8 cellular contexts compared by ENCODE assay signal in the genomic region with DNA sequence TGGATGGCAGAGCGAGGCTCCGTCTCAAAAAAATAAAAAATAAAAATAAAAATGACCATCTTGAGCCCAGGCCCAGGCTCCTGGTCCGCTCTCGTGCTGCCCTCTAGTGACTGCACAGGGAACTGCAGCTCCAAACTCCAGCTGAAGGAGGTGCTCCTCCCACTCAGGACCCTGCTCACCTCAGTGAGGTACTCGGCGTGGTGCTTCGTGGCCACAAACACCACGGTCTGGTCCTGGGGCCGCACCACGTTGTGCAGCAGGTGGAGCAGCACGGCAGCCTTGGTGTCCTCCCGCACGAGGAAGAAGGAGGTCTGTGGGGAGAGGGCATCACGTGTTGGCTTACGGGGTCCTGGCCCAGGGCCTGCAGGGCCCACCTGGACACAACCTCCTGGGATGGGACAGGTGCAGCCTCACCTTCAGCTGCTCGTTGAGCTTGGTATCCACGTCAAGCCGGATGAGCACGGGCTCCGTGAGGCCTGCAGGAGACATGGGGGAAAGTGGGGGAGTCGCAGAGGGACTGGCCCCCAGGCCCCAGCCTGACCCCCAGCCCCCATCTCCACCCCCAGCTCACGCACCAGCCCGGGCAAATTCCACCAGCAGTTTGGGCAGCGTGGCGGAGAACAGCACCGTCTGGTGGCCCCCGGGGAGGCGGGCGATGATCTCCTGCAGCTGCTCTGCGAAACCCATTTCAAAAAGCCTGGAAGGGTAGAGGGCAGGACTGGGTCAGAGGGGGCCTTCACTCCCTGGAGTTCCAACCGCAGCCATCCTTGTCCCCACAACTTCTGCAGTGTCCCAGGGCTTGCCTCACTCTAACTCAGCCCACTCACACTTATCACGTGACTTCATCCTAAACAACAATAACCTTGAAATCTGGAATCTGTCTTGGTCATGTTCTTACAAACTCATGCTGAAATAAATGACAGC. TPM values are rescaled to one million over a fixed set of nuclear protein-coding genes. Genes with fewer than 3 reads are reported as not detected.
DNase-seq lines count a peak whose midpoint lies in the region; ATAC-seq and TF ChIP-seq lines count a peak whose summit lies in the region.

No MANE protein-coding gene starts in this region.

- no peak overlapping the region for H3K27ac Mint-ChIP-seq in Calu3 (ENCODE audit: unreplicated experiment)

- H3K4me1 ChIP-seq in HCT116 (ENCODE audit: control insufficient read depth in 1 of 2, insufficient read depth in 2 of 2, low read length in 2 of 2) (no peaks in the 10 kb centered on the region), foreskin keratinocyte (no peaks in the 10 kb centered on the region), trophoblast cell (ENCODE audit: control insufficient read depth in 1 of 2, insufficient read depth in 2 of 2, low read length in 2 of 2) (no peaks in the 10 kb centered on the region), upper lobe of right lung (peaks cover 4% of the 10 kb centered on the region)

- peaks cover 89% of the 10 kb centered on the region for H3K36me3 Mint-ChIP-seq in Calu3 (ENCODE audit: insufficient read depth, unreplicated experiment)

- no peaks in the 10 kb centered on the region for H3K27me3 Mint-ChIP-seq in Calu3 (ENCODE audit: unreplicated experiment)

- H3K9ac ChIP-seq in HCT116 (ENCODE audit: low read length) (no peak overlapping the region), trophoblast cell (ENCODE audit: low read length) (no peak overlapping the region)

- H2BK5ac ChIP-seq in trophoblast cell (ENCODE audit: low read depth, low read length, poor library complexity): no peak overlapping the region

- intact Hi-C loops in Calu3 (cut with micrococcal nuclease; ENCODE audit: unreplicated experiment): loop anchor here (2.0 to 5.0 kb wide), 2 partner anchors 126 to 182 kb away; no protein-coding TSS in a partner anchor
- intact Hi-C loops in HCT116 (cut with micrococcal nuclease): loop anchor here (1.0 kb wide), 2 partner anchors 126 to 181 kb away; no protein-coding TSS in a partner anchor
- intact Hi-C loops in upper lobe of right lung (cut with DNase I): loop anchor here (10.0 kb wide), 1 partner anchor 120 kb away; a partner anchor contains a TSS

- WGBS in trophoblast cell (ENCODE audit: extremely low coverage, insufficient coverage, insufficient read length): no CpG with 5 or more reads among the region's 32 CpGs

- H3K4me2 ChIP-seq in HCT116 (ENCODE audit: low read length): no peak overlapping the region
- no peak overlapping the region for H3K4me2 ChIP-seq in trophoblast cell (ENCODE audit: low read length)

- H3K27me3 ChIP-seq in HCT116 (ENCODE audit: insufficient read depth, low read length): no peaks in the 10 kb centered on the region
- no peaks in the 10 kb centered on the region for H3K27me3 ChIP-seq in foreskin keratinocyte
- H3K27me3 ChIP-seq in trophoblast cell (ENCODE audit: insufficient read depth, low read length): no peaks in the 10 kb centered on the region
- no peaks in the 10 kb centered on the region for H3K27me3 ChIP-seq in upper lobe of right lung

- no peak overlapping the region for H3K4me3 Mint-ChIP-seq in Calu3 (ENCODE audit: low read depth, unreplicated experiment)

- no peaks in the 10 kb centered on the region for H4K20me1 ChIP-seq in HCT116 (ENCODE audit: insufficient read depth)

- CTCF ChIA-PET in Calu3 (lab: Charles Lee): interaction anchor here (0.5 to 1.5 kb wide), 10 partner anchors 8 to 563 kb away, joined by 3 to 10 read pairs (median 4); a partner anchor contains a TSS
- CTCF ChIA-PET in HCT116 (lab: Charles Lee): interaction anchor here (0.6 to 3.4 kb wide), 10 partner anchors 10 to 346 kb away, joined by 3 to 29 read pairs (median 5); a partner anchor contains a TSS

- POLR2A ChIA-PET in HCT116 (lab: Charles Lee): no interaction called here

- no peak overlapping the region for H4K8ac ChIP-seq in trophoblast cell (ENCODE audit: low read depth, low read length)

- H3K9me3 ChIP-seq in HCT116 (ENCODE audit: control insufficient read depth in 1 of 2, insufficient read depth in 1 of 2, low read depth in 1 of 2, low read length in 2 of 2) (no peaks in the 10 kb centered on the region), trophoblast cell (ENCODE audit: insufficient read depth, low read depth, low read length) (no peaks in the 10 kb centered on the region), upper lobe of right lung (no peaks in the 10 kb centered on the region)

- no peak overlapping the region for H3K4ac ChIP-seq in trophoblast cell (ENCODE audit: low read depth, low read length)

- H3K9me2 ChIP-seq in HCT116 (ENCODE audit: insufficient read depth): no peaks in the 10 kb centered on the region

- RAD21 ChIA-PET in HCT116 (lab: Charles Lee; ENCODE audit: low non-redundant PET in 1 of 2, low total read pairs in 2 of 2, uncharacterized antibody in 2 of 2, unreplicated experiment in 2 of 2): interaction anchor here in 1 of 2 experiments (1.0 kb wide), 1 partner anchor 22 kb away, joined by 4 read pairs; no protein-coding TSS in a partner anchor

- H4K12ac ChIP-seq in trophoblast cell (ENCODE audit: low read depth, low read length): no peak overlapping the region

- TF ChIP-seq CTCF in Calu3 (IDR thresholded peaks at IDR 0.05; ENCODE audit: unreplicated experiment) (peak; percentile 94), HCT116 (IDR thresholded peaks at IDR 0.05 in 2 of 3, conservative IDR thresholded peaks at IDR 0.05 in 1 of 3; ENCODE audit: borderline replicate concordance in 1 of 3, insufficient read depth in 1 of 3, low read depth in 2 of 3, low read length in 2 of 3) (peak; percentile 90 to 99 (median 94)), foreskin keratinocyte (conservative IDR thresholded peaks at IDR 0.05) (peak; percentile 93), upper lobe of right lung (IDR thresholded peaks at IDR 0.05) (peak; percentile 99)

- H3K36me3 ChIP-seq in HCT116 (ENCODE audit: control insufficient read depth in 1 of 2, insufficient read depth in 2 of 2, low read length in 2 of 2) (peaks cover 61 to 75% of the 10 kb centered on the region in 2 experiments), trophoblast cell (ENCODE audit: control insufficient read depth in 1 of 2, insufficient read depth in 2 of 2, low read length in 2 of 2) (peaks cover 69 to 82% of the 10 kb centered on the region in 2 experiments), upper lobe of right lung (peaks cover 100% of the 10 kb centered on the region)

- ATAC-seq in HCT116 (peak; percentile 91), foreskin keratinocyte (peak; percentile 82), upper lobe of right lung (peak; percentile 92), GM18868 (IDR thresholded peaks at IDR 0.05; ENCODE audit: unreplicated experiment) (no peak)

- peak; percentile 89 for DNase-seq in Calu3
- no peak for DNase-seq in HCT116 (ENCODE audit: low read depth, low spot score)
- peak; percentile 52 for DNase-seq in RKO (ENCODE audit: low spot score)
- peak; percentile 65 for DNase-seq in activated T-helper 9 cell treated with anti-CD3 and anti-CD28 coated beads, Interleukin-2, amount 50 U/mL, for 16 hours (ENCODE audit: low read depth)
- peak in 1 of 2 donors; percentile 20 for DNase-seq in foreskin keratinocyte
- peak; percentile 57 to 83 for DNase-seq in trophoblast cell
- DNase-seq in upper lobe of right lung: peak; percentile 83

- no peaks in the 10 kb centered on the region for H3K9me3 Mint-ChIP-seq in Calu3 (ENCODE audit: low read depth, unreplicated experiment)

- H4K91ac ChIP-seq in trophoblast cell (ENCODE audit: low read depth, low read length): no peak overlapping the region

- peak; percentile 88 for TF ChIP-seq RAD21 in HCT116 (IDR thresholded peaks at IDR 0.05; ENCODE audit: low read depth)

- no peak overlapping the region for H2BK120ac ChIP-seq in trophoblast cell (ENCODE audit: insufficient read depth, low read length, poor library complexity)

- no peak for TF ChIP-seq POLR2A in HCT116 (IDR thresholded peaks at IDR 0.05; ENCODE audit: borderline replicate concordance, extremely low read depth, insufficient read depth, insufficient read length)

- no peak overlapping the region for H2AK5ac ChIP-seq in trophoblast cell (ENCODE audit: low read length)

- peaks cover 8% of the 10 kb centered on the region for H3K4me1 Mint-ChIP-seq in Calu3 (ENCODE audit: low read depth, unreplicated experiment)

- H3K4me3 ChIP-seq in HCT116 (replicated peaks in 1 of 2; ENCODE audit: low read depth in 1 of 2, low read length in 2 of 2) (no peak overlapping the region), trophoblast cell (ENCODE audit: low read depth, low read length) (no peak overlapping the region), upper lobe of right lung (no peak overlapping the region)

- no peak overlapping the region for H2AFZ ChIP-seq in HCT116 (ENCODE audit: low read depth, low read length, poor library complexity, severe bottlenecking)
- no peak overlapping the region for H2AFZ ChIP-seq in trophoblast cell (ENCODE audit: insufficient read depth, low read length, poor library complexity)

- H3K79me2 ChIP-seq in HCT116 (ENCODE audit: insufficient read depth, low read length) (peaks cover 29% of the 10 kb centered on the region; the same call in 1 of the 2 replicates), trophoblast cell (ENCODE audit: control insufficient read depth, insufficient read depth, low read length, poor library complexity) (no peaks in the 10 kb centered on the region)

- H3K27ac ChIP-seq in HCT116 (ENCODE audit: low read depth, low read length): no peak overlapping the region
- no peak overlapping the region for H3K27ac ChIP-seq in foreskin keratinocyte
- H3K27ac ChIP-seq in trophoblast cell (ENCODE audit: low read depth, low read length): no peak overlapping the region
- H3K27ac ChIP-seq in upper lobe of right lung: no peak overlapping the region

- H2BK12ac ChIP-seq in trophoblast cell (ENCODE audit: low read length): no peak overlapping the region

- no TSS peak for BruUV-seq in Calu3 (replicated peaks; lab: Mats Ljungman, UMichigan)
- BruUV-seq in HCT116 (replicated peaks; lab: Mats Ljungman, UMichigan): no TSS peak

- H3K79me1 ChIP-seq in trophoblast cell (ENCODE audit: low read length): no peaks in the 10 kb centered on the region

- H3K14ac ChIP-seq in trophoblast cell (ENCODE audit: low read length): no peak overlapping the region

- H3K18ac ChIP-seq in trophoblast cell (ENCODE audit: low read length): no peak overlapping the region

- no peak overlapping the region for H3K23ac ChIP-seq in trophoblast cell (ENCODE audit: low read length)

RNA-seq across cellular contexts. Expression of a gene that starts 10.6 kb away (rescaled TPM):
- 104 and 112 TPM in 2 replicates for total RNA-seq in Calu3 (2022)
- 110 TPM for total RNA-seq in HCT116 (2021; ENCODE audit: unreplicated experiment)
- polyA plus RNA-seq in HCT116 (2012): 69.3 and 81.2 TPM in 2 replicates
- total RNA-seq in foreskin keratinocyte: 64.7 and 66.8 TPM in 2 replicates
- 95.1 and 95.8 TPM in 2 replicates for polyA plus RNA-seq in foreskin keratinocyte
- polyA plus RNA-seq in trophoblast cell (2013): 42.0 and 42.6 TPM in 2 replicates
- 55.8 TPM for total RNA-seq in upper lobe of right lung

RNA-seq across cellular contexts. Expression of a gene that starts 10.8 kb away (rescaled TPM):
- total RNA-seq in Calu3 (2022): 27.4 and 28.4 TPM in 2 replicates
- 20.7 TPM for total RNA-seq in HCT116 (2021; ENCODE audit: unreplicated experiment)
- 14.2 and 15.8 TPM in 2 replicates for polyA plus RNA-seq in HCT116 (2012)
- total RNA-seq in foreskin keratinocyte: 24.3 and 27.0 TPM in 2 replicates
- polyA plus RNA-seq in foreskin keratinocyte: 26.3 and 27.2 TPM in 2 replicates
- polyA plus RNA-seq in trophoblast cell (2013): 11.2 and 11.4 TPM in 2 replicates
- total RNA-seq in upper lobe of right lung: 16.4 TPM

RNA-seq across cellular contexts. Expression of a gene that starts 25.2 kb away (rescaled TPM):
- 2.3 and 3.2 TPM in 2 replicates for total RNA-seq in Calu3 (2022)
- total RNA-seq in HCT116 (2021; ENCODE audit: unreplicated experiment): 0.34 TPM
- polyA plus RNA-seq in HCT116 (2012): 0.17 and 0.40 TPM in 2 replicates
- total RNA-seq in foreskin keratinocyte: not detected in 2 replicates
- not detected in 2 replicates for polyA plus RNA-seq in foreskin keratinocyte
- polyA plus RNA-seq in trophoblast cell (2013): not detected in 2 replicates
- not detected for total RNA-seq in upper lobe of right lung

RNA-seq across cellular contexts. Expression of a gene that starts 39.2 kb away (rescaled TPM):
- total RNA-seq in Calu3 (2022): 59.7 and 85.9 TPM in 2 replicates
- 16.0 TPM for total RNA-seq in HCT116 (2021; ENCODE audit: unreplicated experiment)
- polyA plus RNA-seq in HCT116 (2012): 11.2 and 11.7 TPM in 2 replicates
- 0.07 TPM in 1 of 2 replicates, not detected in the other for total RNA-seq in foreskin keratinocyte
- polyA plus RNA-seq in foreskin keratinocyte: not detected in 2 replicates
- 0.16 and 0.26 TPM in 2 replicates for polyA plus RNA-seq in trophoblast cell (2013)
- total RNA-seq in upper lobe of right lung: 0.26 TPM

RNA-seq across cellular contexts. Expression of a gene that starts 46.5 kb away (rescaled TPM):
- total RNA-seq in Calu3 (2022) (83.0 and 91.1 TPM in 2 replicates), HCT116 (2021; ENCODE audit: unreplicated experiment) (29.7 TPM), foreskin keratinocyte (14.3 and 15.9 TPM in 2 replicates), upper lobe of right lung (51.9 TPM)
- 23.5 and 29.4 TPM in 2 replicates for polyA plus RNA-seq in HCT116 (2012)
- polyA plus RNA-seq in foreskin keratinocyte: 8.9 and 10.5 TPM in 2 replicates
- 14.9 and 16.0 TPM in 2 replicates for polyA plus RNA-seq in trophoblast cell (2013)
